In the genomic region with DNA sequence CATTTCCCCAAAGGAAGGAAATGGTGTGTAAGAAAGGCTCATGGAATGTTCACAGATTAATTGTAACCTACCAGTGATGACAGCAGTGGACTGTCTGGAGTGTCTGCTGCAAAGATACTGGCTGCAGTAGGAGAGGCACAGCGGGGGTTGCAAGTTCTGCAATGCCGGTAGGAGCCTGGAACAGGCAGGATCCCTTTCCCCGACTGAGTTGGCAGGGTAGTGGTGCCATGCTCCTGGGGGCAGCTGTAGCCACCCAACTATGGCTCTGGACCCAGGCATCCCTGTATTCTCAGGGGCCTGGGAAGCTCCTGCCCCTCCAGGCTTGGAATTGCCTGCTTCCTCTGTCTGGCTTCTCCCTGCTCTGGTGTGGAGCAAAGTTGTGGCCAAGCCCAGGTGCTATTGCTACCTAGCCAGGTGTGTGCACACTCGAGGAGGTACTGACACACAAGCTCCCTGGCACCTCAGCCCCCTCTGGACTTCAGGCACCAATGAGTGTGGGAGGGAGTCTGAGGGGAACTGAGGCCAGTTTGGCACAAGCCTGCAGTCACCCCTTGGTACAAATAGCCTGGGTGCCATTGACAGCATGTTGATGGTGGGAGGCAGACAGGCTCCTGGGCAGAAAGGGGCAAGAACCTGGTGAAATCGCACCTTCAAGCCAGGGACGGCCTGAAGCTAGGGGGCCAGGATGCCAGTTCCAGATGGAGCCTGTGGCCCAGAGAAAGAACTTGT, we compare ENCODE assay signal across 19 cellular contexts.
"Had no signal": no experiment of that assay in that cellular context is flagged by ENCODE, and none has a peak within 500 bp of the region (broad histone marks: within the 10 kb centered on the region; RNA-seq: fewer than 3 reads in every experiment).

No MANE protein-coding gene starts in this region.

- H3K9me3 ChIP-seq: transverse colon, vagina had no signal

- H3K36me3 ChIP-seq: left ventricle myocardium inferior, neural progenitor cell, transverse colon, vagina had no signal

- DNase-seq: activated CD4-positive, alpha-beta T cell treated with anti-CD3 and anti-CD28 coated beads, Interleukin-2, amount 50 U/mL, for 4 hours; activated effector memory CD4-positive, alpha-beta T cell treated with Interleukin-2 at 50 U/mL for 16 hours; activated naive CD4-positive, alpha-beta T cell treated with anti-CD3 and anti-CD28 coated beads, Interleukin-2, amount 10 ng/mL, durations not matched to agents 7 days and 5 days; activated naive CD8-positive, alpha-beta T cell treated with anti-CD3 and anti-CD28 coated beads, Interleukin-2, amount 50 U/mL, for 24 hours; activated T-cell treated with anti-CD3 and anti-CD28 coated beads, Interleukin-2, amount 50 U/mL, for 72 hours; anterior cingulate cortex; body of pancreas; caudate nucleus; dermis blood vessel endothelial cell; effector CD8-positive, alpha-beta T cell; foreskin melanocyte; immature natural killer cell; left ventricle myocardium inferior; mammary epithelial cell; stimulated activated CD4-positive, alpha-beta T cell treated with anti-CD3 and anti-CD28 coated beads, Interleukin-4, amount 100 ng/mL, for 4 hours; T-cell; transverse colon had no signal

- H3K9ac ChIP-seq: neural progenitor cell had no signal

- H2AFZ ChIP-seq: neural progenitor cell had no signal

- H3K4me1 ChIP-seq: body of pancreas, left ventricle myocardium inferior, neural progenitor cell, transverse colon, vagina had no signal

- H3K4me2 ChIP-seq: neural progenitor cell had no signal

- ATAC-seq: activated naive CD8-positive, alpha-beta T cell treated with anti-CD3 and anti-CD28 coated beads, Interleukin-2, amount 50 U/mL, for 24 hours; activated T-cell treated with anti-CD3 and anti-CD28 coated beads, Interleukin-2, amount 50 U/mL, for 72 hours; body of pancreas had no signal

- H3K27me3 ChIP-seq: body of pancreas, neural progenitor cell, transverse colon, vagina had no signal

- H3K4me3 ChIP-seq: body of pancreas, left ventricle myocardium inferior, neural progenitor cell, transverse colon, vagina had no signal

- H3K27ac ChIP-seq: body of pancreas, left ventricle myocardium inferior, neural progenitor cell, transverse colon, vagina had no signal
